ENCODE assay signal across 28 cellular contexts in the genomic region with DNA sequence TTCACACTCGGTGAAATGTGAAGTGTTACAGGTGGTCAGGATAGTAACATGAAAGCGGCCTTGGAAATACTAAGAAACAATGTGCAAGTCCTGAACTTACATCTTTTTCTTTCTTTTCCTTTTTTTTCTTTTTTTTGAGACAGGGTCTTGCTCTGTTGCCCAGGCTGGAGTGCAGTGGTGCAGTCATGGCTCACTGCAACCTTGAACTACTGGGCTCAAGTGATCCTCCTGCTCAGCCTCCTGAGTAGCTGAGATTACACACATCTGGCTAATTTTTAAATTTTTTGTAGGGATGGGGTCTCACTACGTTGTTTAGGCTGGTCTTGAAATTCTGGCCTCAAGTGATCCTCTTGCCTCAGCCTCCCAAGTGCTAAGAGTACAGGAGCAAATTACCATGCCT.
"Had no signal": no experiment of that assay in that cellular context is flagged by ENCODE, and none has a peak within 500 bp of the region (broad histone marks: within the 10 kb centered on the region; RNA-seq: fewer than 3 reads in every experiment).

No MANE protein-coding gene starts in this region.

- H3K36me3 Mint-ChIP-seq: mesothelial cell of epicardium had no signal

- H3K4me3 Mint-ChIP-seq: dendritic cell treated with granulocyte-macrophage colony-stimulating factor and Interleukin-4, amounts not matched to agents 40 ng/mL and 50 ng/mL, for 4 days; effector memory CD8-positive, alpha-beta T cell; endodermal cell; mesothelial cell of epicardium; naive B cell had no signal

- H3K36me3 ChIP-seq: colonic mucosa, gastrocnemius medialis, left lung, lower lobe of right lung had no signal

- H3K9me3 ChIP-seq: colonic mucosa, esophagus squamous epithelium, gastrocnemius medialis, left lung, lower lobe of right lung, mucosa of descending colon had no signal

- H3K9me3 Mint-ChIP-seq: dendritic cell treated with granulocyte-macrophage colony-stimulating factor and Interleukin-4, amounts not matched to agents 40 ng/mL and 50 ng/mL, for 4 days; effector memory CD8-positive, alpha-beta T cell; mesothelial cell of epicardium; naive B cell had no signal

- H3K4me1 Mint-ChIP-seq: endodermal cell, naive B cell had no signal

- H3K27ac ChIP-seq: colonic mucosa, epithelial cell of prostate, esophagus squamous epithelium, gastrocnemius medialis, heart right ventricle, left lung, lower lobe of right lung had no signal

- DNase-seq: colonic mucosa; cortex of kidney; effector CD8-positive, alpha-beta T cell; effector memory CD8-positive, alpha-beta T cell; endodermal cell; erythroblast; esophagus squamous epithelium; foreskin fibroblast; foreskin melanocyte; gastrocnemius medialis; glutamatergic neuron; head of caudate nucleus; heart right ventricle; hippocampal formation; left cardiac atrium; left lung; left ventricle myocardium superior; lower lobe of right lung; mesenchymal stem cell; mucosa of descending colon; naive B cell had no signal

- ATAC-seq: effector memory CD8-positive, alpha-beta T cell; esophagus mucosa; gastrocnemius medialis; heart right ventricle; left cardiac atrium; left lung; left ventricle myocardium superior; lower lobe of right lung; mucosa of descending colon had no signal

- H3K4me3 ChIP-seq: colonic mucosa, esophagus squamous epithelium, gastrocnemius medialis, heart right ventricle, left lung, lower lobe of right lung, mucosa of descending colon had no signal

- H3K27me3 ChIP-seq: colonic mucosa, esophagus squamous epithelium, gastrocnemius medialis, heart right ventricle, left lung had no signal

- FAIRE-seq: endometrium, islet of Langerhans, keratinocyte had no signal

- H3K27ac Mint-ChIP-seq: dendritic cell treated with granulocyte-macrophage colony-stimulating factor and Interleukin-4, amounts not matched to agents 40 ng/mL and 50 ng/mL, for 4 days; effector memory CD8-positive, alpha-beta T cell; endodermal cell; mesothelial cell of epicardium; naive B cell had no signal

- H3K4me1 ChIP-seq: colonic mucosa, esophagus squamous epithelium, gastrocnemius medialis, heart right ventricle, left lung, lower lobe of right lung had no signal
